ENCODE assay signal across 1 cellular context in genomic region chr2:240401781-240402551, GRCh38.
TF ChIP-seq lines count a peak whose summit lies in the region.

No MANE protein-coding gene starts in this region.

TF ChIP-seq in HepG2, 621 proteins besides CTCF, POLR2A, EP300 and RAD21 (continued from another document):
- no peak for TF ChIP-seq ZNF407 (CRISPR knock-in tag; IDR thresholded peaks at IDR 0.05; ENCODE audit: not compliant biosample characterization)
- no peak for TF ChIP-seq ZNF782 (CRISPR knock-in tag; IDR thresholded peaks at IDR 0.05; ENCODE audit: borderline replicate concordance)
- TF ChIP-seq HMG20B (CRISPR knock-in tag; conservative IDR thresholded peaks at IDR 0.05): no peak
- TF ChIP-seq KMT2B (CRISPR knock-in tag; IDR thresholded peaks at IDR 0.05): no peak
- TF ChIP-seq ZNF776 (CRISPR knock-in tag; IDR thresholded peaks at IDR 0.05): no peak
- TF ChIP-seq TIGD3 (CRISPR knock-in tag; IDR thresholded peaks at IDR 0.05; ENCODE audit: borderline replicate concordance): no peak
- no peak for TF ChIP-seq ZNF276 (CRISPR knock-in tag; IDR thresholded peaks at IDR 0.05; ENCODE audit: low read depth)
- no peak for TF ChIP-seq SKI (IDR thresholded peaks at IDR 0.05; ENCODE audit: partially characterized antibody)
- TF ChIP-seq KDM5A (IDR thresholded peaks at IDR 0.05; ENCODE audit: borderline replicate concordance, low read length): no peak
- TF ChIP-seq TRAFD1 (CRISPR knock-in tag; IDR thresholded peaks at IDR 0.05; ENCODE audit: borderline replicate concordance): no peak
